ENCODE assay signal across 1 cellular context in the genomic region with DNA sequence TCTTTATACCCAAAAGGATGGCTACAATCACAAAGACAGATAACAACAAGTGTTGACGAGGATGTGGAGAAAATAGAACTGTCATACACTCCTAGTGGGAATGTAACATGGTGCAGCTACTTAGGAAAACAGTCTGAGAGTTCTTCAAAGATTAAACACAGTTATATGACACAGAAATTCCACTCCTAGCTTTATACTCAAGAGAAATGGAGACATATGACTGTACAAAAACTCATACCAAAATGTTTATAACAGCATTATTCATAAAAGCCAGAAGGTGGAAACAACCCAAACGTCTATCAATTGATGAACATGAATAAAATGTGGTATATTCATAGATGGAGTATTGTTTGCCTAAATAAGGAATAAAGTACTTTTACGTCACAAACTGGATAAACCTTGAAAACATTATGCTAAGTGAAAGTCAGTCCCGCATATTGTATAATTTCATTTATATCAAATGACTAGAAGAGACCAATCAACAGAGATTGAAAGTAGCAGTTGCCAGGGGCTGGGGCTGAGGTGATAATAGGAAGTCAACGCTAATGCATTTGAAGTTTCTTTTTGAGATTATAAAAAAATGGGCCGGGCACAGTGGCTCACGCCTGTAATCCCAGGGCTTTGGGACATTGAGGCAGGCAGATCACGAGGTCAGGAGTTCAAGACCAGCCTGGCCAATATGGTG.
TF ChIP-seq lines count a peak whose summit lies in the region.

No MANE protein-coding gene starts in this region.

TF ChIP-seq in K562, 482 proteins besides CTCF, POLR2A, EP300 and RAD21:
- TF ChIP-seq ATF3 (IDR thresholded peaks at IDR 0.05) = 0 out of 2 replicates have a peak, but pooled peaks have one; percentile 1
- TF ChIP-seq ATF3 (CRISPR knock-in tag; conservative IDR thresholded peaks at IDR 0.05) = no peak
- TF ChIP-seq RFX7 (CRISPR knock-in tag; IDR thresholded peaks at IDR 0.05) = no peak
